7 cellular contexts compared by ENCODE assay signal in the genomic region with DNA sequence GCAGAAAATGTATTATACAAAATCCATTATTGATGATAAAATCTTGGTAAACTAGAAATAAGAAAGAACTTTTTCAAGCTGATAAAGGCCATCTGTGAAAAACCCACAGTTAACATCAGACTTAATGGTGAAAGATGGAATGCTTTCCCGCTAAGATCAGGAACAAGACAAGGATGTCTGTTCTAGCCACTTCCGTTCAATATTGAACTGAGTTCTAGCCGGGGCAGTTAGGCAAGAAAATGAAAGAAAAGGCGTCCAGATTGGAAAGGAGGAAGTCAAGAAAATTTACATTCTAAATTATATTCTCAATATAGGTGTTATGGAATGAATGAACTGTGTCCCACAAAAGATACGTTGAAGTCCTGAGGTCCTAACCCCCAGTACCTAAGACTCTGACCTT.
"Had no signal": no experiment of that assay in that cellular context is flagged by ENCODE, and none has a peak within 500 bp of the region (broad histone marks: within the 10 kb centered on the region; RNA-seq: fewer than 3 reads in every experiment).

No MANE protein-coding gene starts in this region.

- H3K36me3 ChIP-seq: breast epithelium had no signal

- H3K4me1 ChIP-seq: breast epithelium had no signal

- ATAC-seq: stimulated activated effector memory CD8-positive, alpha-beta T cell treated with anti-CD3 and anti-CD28 coated beads, Interleukin-12 subunit alpha, Interleukin-12 subunit beta, amount 100 ng/mL, for 72 hours had no signal

- H3K9me3 ChIP-seq: breast epithelium had no signal

- H3K27me3 ChIP-seq: breast epithelium had no signal

- DNase-seq: activated CD4-positive, alpha-beta memory T cell treated with anti-CD3 and anti-CD28 coated beads for 36 hours; activated naive CD8-positive, alpha-beta T cell treated with anti-CD3 and anti-CD28 coated beads, Interleukin-2, amount 10 ng/mL, durations not matched to agents 7 days and 5 days; anterior cingulate cortex; endodermal cell; posterior cingulate gyrus had no signal
